1 cellular context compared by ENCODE assay signal in the genomic region with DNA sequence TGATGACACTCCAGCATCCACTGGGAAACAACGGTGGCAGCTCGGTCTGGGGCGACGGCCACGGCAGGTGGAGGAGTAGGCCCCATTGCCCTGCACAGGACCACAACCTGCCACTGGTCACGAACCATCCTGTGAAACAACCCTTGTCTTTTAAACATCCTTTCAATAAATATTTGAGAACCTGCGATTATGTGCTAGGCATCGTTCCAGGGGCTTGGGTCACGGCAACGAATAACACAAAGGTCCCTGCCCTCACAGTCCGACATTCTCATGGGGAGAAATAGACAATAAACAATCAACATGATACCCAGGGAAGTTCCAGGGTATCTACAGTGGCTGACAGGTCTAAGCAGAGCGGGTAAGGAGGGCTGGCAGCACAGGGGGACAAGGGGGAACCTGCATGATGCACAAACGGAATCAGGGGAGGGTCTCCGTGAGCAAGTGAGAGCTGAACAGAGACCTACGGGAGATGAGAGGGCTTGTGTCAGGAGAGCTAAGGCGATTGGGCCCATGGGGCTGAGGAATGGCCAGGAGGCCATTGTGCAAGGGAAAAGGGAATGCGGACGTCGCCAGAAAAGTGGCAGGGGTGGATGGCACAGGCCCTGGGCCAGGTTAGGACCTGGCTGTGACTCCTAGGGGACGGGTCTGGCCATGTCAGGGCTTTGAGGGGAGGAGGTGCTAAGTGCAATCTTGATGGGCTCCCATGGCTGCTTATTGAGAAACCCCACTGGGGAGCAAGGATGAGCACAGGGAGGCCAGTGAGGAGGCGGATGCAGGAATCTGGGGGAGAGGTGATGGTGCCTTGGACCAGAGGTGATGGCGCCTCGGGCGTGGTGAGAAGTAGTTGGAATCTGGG.
TF ChIP-seq lines count a peak whose summit lies in the region.

No MANE protein-coding gene starts in this region.

TF ChIP-seq in HepG2, 621 proteins besides CTCF, POLR2A, EP300 and RAD21 (continued from another document and continues in another):
- TF ChIP-seq, protein P1, sequence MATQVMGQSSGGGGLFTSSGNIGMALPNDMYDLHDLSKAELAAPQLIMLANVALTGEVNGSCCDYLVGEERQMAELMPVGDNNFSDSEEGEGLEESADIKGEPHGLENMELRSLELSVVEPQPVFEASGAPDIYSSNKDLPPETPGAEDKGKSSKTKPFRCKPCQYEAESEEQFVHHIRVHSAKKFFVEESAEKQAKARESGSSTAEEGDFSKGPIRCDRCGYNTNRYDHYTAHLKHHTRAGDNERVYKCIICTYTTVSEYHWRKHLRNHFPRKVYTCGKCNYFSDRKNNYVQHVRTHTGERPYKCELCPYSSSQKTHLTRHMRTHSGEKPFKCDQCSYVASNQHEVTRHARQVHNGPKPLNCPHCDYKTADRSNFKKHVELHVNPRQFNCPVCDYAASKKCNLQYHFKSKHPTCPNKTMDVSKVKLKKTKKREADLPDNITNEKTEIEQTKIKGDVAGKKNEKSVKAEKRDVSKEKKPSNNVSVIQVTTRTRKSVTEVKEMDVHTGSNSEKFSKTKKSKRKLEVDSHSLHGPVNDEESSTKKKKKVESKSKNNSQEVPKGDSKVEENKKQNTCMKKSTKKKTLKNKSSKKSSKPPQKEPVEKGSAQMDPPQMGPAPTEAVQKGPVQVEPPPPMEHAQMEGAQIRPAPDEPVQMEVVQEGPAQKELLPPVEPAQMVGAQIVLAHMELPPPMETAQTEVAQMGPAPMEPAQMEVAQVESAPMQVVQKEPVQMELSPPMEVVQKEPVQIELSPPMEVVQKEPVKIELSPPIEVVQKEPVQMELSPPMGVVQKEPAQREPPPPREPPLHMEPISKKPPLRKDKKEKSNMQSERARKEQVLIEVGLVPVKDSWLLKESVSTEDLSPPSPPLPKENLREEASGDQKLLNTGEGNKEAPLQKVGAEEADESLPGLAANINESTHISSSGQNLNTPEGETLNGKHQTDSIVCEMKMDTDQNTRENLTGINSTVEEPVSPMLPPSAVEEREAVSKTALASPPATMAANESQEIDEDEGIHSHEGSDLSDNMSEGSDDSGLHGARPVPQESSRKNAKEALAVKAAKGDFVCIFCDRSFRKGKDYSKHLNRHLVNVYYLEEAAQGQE (IDR thresholded peaks at IDR 0.05; ENCODE audit: borderline replicate concordance in 1 of 2, low read depth in 1 of 2, low read length in 2 of 2), result no peak
- no peak for TF ChIP-seq ZNF75D (CRISPR knock-in tag; IDR thresholded peaks at IDR 0.05; ENCODE audit: borderline replicate concordance)
- TF ChIP-seq, protein P2, sequence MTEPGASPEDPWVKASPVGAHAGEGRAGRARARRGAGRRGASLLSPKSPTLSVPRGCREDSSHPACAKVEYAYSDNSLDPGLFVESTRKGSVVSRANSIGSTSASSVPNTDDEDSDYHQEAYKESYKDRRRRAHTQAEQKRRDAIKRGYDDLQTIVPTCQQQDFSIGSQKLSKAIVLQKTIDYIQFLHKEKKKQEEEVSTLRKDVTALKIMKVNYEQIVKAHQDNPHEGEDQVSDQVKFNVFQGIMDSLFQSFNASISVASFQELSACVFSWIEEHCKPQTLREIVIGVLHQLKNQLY (CRISPR knock-in tag; IDR thresholded peaks at IDR 0.05), result no peak
- TF ChIP-seq SRF (IDR thresholded peaks at IDR 0.05; ENCODE audit: low read depth, low read length), result no peak
- TF ChIP-seq, protein P3, sequence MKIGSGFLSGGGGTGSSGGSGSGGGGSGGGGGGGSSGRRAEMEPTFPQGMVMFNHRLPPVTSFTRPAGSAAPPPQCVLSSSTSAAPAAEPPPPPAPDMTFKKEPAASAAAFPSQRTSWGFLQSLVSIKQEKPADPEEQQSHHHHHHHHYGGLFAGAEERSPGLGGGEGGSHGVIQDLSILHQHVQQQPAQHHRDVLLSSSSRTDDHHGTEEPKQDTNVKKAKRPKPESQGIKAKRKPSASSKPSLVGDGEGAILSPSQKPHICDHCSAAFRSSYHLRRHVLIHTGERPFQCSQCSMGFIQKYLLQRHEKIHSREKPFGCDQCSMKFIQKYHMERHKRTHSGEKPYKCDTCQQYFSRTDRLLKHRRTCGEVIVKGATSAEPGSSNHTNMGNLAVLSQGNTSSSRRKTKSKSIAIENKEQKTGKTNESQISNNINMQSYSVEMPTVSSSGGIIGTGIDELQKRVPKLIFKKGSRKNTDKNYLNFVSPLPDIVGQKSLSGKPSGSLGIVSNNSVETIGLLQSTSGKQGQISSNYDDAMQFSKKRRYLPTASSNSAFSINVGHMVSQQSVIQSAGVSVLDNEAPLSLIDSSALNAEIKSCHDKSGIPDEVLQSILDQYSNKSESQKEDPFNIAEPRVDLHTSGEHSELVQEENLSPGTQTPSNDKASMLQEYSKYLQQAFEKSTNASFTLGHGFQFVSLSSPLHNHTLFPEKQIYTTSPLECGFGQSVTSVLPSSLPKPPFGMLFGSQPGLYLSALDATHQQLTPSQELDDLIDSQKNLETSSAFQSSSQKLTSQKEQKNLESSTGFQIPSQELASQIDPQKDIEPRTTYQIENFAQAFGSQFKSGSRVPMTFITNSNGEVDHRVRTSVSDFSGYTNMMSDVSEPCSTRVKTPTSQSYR (CRISPR knock-in tag; IDR thresholded peaks at IDR 0.05; ENCODE audit: borderline replicate concordance), result no peak
- TF ChIP-seq ZSCAN30 (CRISPR knock-in tag; IDR thresholded peaks at IDR 0.05), result no peak
- TF ChIP-seq DMAP1 (CRISPR knock-in tag; IDR thresholded peaks at IDR 0.05), result no peak
- no peak for TF ChIP-seq ZKSCAN5 (CRISPR knock-in tag; IDR thresholded peaks at IDR 0.05)
- no peak for TF ChIP-seq ZNF557 (CRISPR knock-in tag; IDR thresholded peaks at IDR 0.05)
- no peak for TF ChIP-seq FOXP1 (IDR thresholded peaks at IDR 0.05)
- TF ChIP-seq FOXP1 (CRISPR knock-in tag; IDR thresholded peaks at IDR 0.05), result peak; percentile 65; the same call in 1 of the 2 replicates
- no peak for TF ChIP-seq ZMYM3 (CRISPR knock-in tag; IDR thresholded peaks at IDR 0.05)
- no peak for TF ChIP-seq KDM5B (CRISPR knock-in tag; IDR thresholded peaks at IDR 0.05; ENCODE audit: borderline replicate concordance)
- TF ChIP-seq, protein P4, sequence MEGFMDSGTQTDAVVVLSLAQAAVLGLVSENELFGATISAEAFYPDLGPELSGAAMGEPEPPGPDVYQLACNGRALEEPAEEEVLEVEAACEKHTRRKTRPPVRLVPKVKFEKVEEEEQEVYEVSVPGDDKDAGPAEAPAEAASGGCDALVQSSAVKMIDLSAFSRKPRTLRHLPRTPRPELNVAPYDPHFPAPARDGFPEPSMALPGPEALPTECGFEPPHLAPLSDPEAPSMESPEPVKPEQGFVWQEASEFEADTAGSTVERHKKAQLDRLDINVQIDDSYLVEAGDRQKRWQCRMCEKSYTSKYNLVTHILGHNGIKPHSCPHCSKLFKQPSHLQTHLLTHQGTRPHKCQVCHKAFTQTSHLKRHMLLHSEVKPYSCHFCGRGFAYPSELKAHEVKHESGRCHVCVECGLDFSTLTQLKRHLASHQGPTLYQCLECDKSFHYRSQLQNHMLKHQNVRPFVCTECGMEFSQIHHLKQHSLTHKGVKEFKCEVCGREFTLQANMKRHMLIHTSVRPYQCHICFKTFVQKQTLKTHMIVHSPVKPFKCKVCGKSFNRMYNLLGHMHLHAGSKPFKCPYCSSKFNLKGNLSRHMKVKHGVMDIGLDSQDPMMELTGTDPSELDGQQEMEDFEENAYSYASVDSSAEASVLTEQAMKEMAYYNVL (CRISPR knock-in tag; IDR thresholded peaks at IDR 0.05; ENCODE audit: borderline replicate concordance), result peak; percentile 85; the same call in 1 of the 2 replicates
- TF ChIP-seq SMYD3 (CRISPR knock-in tag; IDR thresholded peaks at IDR 0.05), result no peak
- no peak for TF ChIP-seq HOXA9 (CRISPR knock-in tag; IDR thresholded peaks at IDR 0.05; ENCODE audit: borderline replicate concordance)
- TF ChIP-seq KLF15 (CRISPR knock-in tag; IDR thresholded peaks at IDR 0.05; ENCODE audit: borderline replicate concordance), result no peak
- TF ChIP-seq, protein P5, sequence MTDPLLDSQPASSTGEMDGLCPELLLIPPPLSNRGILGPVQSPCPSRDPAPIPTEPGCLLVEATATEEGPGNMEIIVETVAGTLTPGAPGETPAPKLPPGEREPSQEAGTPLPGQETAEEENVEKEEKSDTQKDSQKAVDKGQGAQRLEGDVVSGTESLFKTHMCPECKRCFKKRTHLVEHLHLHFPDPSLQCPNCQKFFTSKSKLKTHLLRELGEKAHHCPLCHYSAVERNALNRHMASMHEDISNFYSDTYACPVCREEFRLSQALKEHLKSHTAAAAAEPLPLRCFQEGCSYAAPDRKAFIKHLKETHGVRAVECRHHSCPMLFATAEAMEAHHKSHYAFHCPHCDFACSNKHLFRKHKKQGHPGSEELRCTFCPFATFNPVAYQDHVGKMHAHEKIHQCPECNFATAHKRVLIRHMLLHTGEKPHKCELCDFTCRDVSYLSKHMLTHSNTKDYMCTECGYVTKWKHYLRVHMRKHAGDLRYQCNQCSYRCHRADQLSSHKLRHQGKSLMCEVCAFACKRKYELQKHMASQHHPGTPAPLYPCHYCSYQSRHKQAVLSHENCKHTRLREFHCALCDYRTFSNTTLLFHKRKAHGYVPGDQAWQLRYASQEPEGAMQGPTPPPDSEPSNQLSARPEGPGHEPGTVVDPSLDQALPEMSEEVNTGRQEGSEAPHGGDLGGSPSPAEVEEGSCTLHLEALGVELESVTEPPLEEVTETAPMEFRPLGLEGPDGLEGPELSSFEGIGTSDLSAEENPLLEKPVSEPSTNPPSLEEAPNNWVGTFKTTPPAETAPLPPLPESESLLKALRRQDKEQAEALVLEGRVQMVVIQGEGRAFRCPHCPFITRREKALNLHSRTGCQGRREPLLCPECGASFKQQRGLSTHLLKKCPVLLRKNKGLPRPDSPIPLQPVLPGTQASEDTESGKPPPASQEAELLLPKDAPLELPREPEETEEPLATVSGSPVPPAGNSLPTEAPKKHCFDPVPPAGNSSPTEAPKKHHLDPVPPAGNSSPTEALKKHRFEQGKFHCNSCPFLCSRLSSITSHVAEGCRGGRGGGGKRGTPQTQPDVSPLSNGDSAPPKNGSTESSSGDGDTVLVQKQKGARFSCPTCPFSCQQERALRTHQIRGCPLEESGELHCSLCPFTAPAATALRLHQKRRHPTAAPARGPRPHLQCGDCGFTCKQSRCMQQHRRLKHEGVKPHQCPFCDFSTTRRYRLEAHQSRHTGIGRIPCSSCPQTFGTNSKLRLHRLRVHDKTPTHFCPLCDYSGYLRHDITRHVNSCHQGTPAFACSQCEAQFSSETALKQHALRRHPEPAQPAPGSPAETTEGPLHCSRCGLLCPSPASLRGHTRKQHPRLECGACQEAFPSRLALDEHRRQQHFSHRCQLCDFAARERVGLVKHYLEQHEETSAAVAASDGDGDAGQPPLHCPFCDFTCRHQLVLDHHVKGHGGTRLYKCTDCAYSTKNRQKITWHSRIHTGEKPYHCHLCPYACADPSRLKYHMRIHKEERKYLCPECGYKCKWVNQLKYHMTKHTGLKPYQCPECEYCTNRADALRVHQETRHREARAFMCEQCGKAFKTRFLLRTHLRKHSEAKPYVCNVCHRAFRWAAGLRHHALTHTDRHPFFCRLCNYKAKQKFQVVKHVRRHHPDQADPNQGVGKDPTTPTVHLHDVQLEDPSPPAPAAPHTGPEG (CRISPR knock-in tag; IDR thresholded peaks at IDR 0.05), result no peak
- no peak for TF ChIP-seq ZNF17 (CRISPR knock-in tag; IDR thresholded peaks at IDR 0.05)
- no peak for TF ChIP-seq POLR2AphosphoS2 (IDR thresholded peaks at IDR 0.05; ENCODE audit: low read depth, low read length)
- TF ChIP-seq MYNN (CRISPR knock-in tag; IDR thresholded peaks at IDR 0.05; ENCODE audit: low read depth), result no peak
- TF ChIP-seq KAT2B (IDR thresholded peaks at IDR 0.05; ENCODE audit: borderline replicate concordance, low read depth, low read length), result no peak
- TF ChIP-seq KDM5A (IDR thresholded peaks at IDR 0.05; ENCODE audit: borderline replicate concordance, low read length), result no peak
- peak; percentile 93 for TF ChIP-seq SOX5 (CRISPR knock-in tag; IDR thresholded peaks at IDR 0.05; ENCODE audit: borderline replicate concordance)
- TF ChIP-seq EHMT2 (IDR thresholded peaks at IDR 0.05; ENCODE audit: borderline replicate concordance, low read depth, low read length), result no peak
- TF ChIP-seq SOX6 (IDR thresholded peaks at IDR 0.05), result no peak
- peak; percentile 83 for TF ChIP-seq SOX6 (CRISPR knock-in tag; IDR thresholded peaks at IDR 0.05)
- no peak for TF ChIP-seq RFX3 (CRISPR knock-in tag; IDR thresholded peaks at IDR 0.05)
- no peak for TF ChIP-seq ZNF567 (CRISPR knock-in tag; IDR thresholded peaks at IDR 0.05; ENCODE audit: borderline replicate concordance)
- TF ChIP-seq, protein P6, sequence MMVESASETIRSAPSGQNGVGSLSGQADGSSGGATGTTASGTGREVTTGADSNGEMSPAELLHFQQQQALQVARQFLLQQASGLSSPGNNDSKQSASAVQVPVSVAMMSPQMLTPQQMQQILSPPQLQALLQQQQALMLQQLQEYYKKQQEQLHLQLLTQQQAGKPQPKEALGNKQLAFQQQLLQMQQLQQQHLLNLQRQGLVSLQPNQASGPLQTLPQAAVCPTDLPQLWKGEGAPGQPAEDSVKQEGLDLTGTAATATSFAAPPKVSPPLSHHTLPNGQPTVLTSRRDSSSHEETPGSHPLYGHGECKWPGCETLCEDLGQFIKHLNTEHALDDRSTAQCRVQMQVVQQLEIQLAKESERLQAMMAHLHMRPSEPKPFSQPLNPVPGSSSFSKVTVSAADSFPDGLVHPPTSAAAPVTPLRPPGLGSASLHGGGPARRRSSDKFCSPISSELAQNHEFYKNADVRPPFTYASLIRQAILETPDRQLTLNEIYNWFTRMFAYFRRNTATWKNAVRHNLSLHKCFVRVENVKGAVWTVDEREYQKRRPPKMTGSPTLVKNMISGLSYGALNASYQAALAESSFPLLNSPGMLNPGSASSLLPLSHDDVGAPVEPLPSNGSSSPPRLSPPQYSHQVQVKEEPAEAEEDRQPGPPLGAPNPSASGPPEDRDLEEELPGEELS (CRISPR knock-in tag; IDR thresholded peaks at IDR 0.05), result peak; percentile 78
- no peak for TF ChIP-seq SP2 (CRISPR knock-in tag; IDR thresholded peaks at IDR 0.05)
- TF ChIP-seq TBP (CRISPR knock-in tag; IDR thresholded peaks at IDR 0.05), result no peak
- TF ChIP-seq, protein P7, sequence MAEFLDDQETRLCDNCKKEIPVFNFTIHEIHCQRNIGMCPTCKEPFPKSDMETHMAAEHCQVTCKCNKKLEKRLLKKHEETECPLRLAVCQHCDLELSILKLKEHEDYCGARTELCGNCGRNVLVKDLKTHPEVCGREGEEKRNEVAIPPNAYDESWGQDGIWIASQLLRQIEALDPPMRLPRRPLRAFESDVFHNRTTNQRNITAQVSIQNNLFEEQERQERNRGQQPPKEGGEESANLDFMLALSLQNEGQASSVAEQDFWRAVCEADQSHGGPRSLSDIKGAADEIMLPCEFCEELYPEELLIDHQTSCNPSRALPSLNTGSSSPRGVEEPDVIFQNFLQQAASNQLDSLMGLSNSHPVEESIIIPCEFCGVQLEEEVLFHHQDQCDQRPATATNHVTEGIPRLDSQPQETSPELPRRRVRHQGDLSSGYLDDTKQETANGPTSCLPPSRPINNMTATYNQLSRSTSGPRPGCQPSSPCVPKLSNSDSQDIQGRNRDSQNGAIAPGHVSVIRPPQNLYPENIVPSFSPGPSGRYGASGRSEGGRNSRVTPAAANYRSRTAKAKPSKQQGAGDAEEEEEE (CRISPR knock-in tag; IDR thresholded peaks at IDR 0.05; ENCODE audit: borderline replicate concordance), result no peak
- no peak for TF ChIP-seq ZNF12 (CRISPR knock-in tag; IDR thresholded peaks at IDR 0.05)
- TF ChIP-seq ONECUT2 (CRISPR knock-in tag; IDR thresholded peaks at IDR 0.05), result no peak
- no peak for TF ChIP-seq NRL (CRISPR knock-in tag; IDR thresholded peaks at IDR 0.05; ENCODE audit: borderline replicate concordance)
- no peak for TF ChIP-seq ZNF878 (CRISPR knock-in tag; IDR thresholded peaks at IDR 0.05)
- TF ChIP-seq, protein P8, sequence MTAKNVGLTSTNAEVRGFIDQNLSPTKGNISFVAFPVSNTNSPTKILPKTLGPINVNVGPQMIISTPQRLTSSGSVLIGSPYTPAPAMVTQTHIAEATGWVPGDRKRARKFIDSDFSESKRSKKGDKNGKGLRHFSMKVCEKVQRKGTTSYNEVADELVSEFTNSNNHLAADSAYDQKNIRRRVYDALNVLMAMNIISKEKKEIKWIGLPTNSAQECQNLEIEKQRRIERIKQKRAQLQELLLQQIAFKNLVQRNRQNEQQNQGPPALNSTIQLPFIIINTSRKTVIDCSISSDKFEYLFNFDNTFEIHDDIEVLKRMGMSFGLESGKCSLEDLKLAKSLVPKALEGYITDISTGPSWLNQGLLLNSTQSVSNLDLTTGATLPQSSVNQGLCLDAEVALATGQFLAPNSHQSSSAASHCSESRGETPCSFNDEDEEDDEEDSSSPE (CRISPR knock-in tag; IDR thresholded peaks at IDR 0.05), result no peak
